2 cellular contexts compared by ENCODE assay signal in the genomic region with DNA sequence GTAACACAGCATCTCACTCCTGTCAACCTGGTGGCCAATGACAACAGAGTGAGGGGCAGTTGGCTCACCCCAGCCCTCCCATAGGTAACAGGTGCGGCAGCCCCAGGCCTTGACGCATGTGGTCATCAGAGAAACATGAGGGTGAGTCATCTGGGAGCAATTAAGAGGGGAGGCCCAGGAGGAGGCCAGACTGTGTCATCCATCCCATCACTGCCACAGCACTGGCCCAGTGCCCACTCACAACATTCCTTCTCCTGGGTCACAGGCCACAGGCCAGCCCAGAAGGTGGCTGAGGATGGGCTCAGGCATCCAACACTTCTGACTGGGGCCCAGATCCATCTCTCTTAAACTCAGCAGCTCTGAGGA.
TF ChIP-seq lines count a peak whose summit lies in the region.

No MANE protein-coding gene starts in this region.

TF ChIP-seq in HCT116, 20 proteins besides CTCF, POLR2A, EP300 and RAD21 (continued from another document):
- TF ChIP-seq, protein P1, sequence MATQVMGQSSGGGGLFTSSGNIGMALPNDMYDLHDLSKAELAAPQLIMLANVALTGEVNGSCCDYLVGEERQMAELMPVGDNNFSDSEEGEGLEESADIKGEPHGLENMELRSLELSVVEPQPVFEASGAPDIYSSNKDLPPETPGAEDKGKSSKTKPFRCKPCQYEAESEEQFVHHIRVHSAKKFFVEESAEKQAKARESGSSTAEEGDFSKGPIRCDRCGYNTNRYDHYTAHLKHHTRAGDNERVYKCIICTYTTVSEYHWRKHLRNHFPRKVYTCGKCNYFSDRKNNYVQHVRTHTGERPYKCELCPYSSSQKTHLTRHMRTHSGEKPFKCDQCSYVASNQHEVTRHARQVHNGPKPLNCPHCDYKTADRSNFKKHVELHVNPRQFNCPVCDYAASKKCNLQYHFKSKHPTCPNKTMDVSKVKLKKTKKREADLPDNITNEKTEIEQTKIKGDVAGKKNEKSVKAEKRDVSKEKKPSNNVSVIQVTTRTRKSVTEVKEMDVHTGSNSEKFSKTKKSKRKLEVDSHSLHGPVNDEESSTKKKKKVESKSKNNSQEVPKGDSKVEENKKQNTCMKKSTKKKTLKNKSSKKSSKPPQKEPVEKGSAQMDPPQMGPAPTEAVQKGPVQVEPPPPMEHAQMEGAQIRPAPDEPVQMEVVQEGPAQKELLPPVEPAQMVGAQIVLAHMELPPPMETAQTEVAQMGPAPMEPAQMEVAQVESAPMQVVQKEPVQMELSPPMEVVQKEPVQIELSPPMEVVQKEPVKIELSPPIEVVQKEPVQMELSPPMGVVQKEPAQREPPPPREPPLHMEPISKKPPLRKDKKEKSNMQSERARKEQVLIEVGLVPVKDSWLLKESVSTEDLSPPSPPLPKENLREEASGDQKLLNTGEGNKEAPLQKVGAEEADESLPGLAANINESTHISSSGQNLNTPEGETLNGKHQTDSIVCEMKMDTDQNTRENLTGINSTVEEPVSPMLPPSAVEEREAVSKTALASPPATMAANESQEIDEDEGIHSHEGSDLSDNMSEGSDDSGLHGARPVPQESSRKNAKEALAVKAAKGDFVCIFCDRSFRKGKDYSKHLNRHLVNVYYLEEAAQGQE (IDR thresholded peaks at IDR 0.05; ENCODE audit: low read depth): no peak
- TF ChIP-seq, protein P2, sequence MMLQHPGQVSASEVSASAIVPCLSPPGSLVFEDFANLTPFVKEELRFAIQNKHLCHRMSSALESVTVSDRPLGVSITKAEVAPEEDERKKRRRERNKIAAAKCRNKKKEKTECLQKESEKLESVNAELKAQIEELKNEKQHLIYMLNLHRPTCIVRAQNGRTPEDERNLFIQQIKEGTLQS (IDR thresholded peaks at IDR 0.05): no peak; the same call in 1 of the 2 replicates
- TF ChIP-seq SRF (IDR thresholded peaks at IDR 0.05; ENCODE audit: low read depth) (no peak), CEBPB (IDR thresholded peaks at IDR 0.05; ENCODE audit: low read depth) (peak; percentile 67), ZNF274 (IDR thresholded peaks at IDR 0.05; ENCODE audit: low read depth, low read length) (no peak), SIN3A (IDR thresholded peaks at IDR 0.05; ENCODE audit: low read depth) (peak; percentile 93), JUND (IDR thresholded peaks at IDR 0.05) (peak; percentile 96), EZH2 (IDR thresholded peaks at IDR 0.05) (no peak), SP1 (IDR thresholded peaks at IDR 0.05; ENCODE audit: low read depth) (peak; percentile 83), ELF1 (IDR thresholded peaks at IDR 0.05; ENCODE audit: borderline replicate concordance, low read depth) (no peak)

TF ChIP-seq in WTC11, 78 proteins besides CTCF, POLR2A, EP300 and RAD21 (continued from another document):
- TF ChIP-seq, protein P3, sequence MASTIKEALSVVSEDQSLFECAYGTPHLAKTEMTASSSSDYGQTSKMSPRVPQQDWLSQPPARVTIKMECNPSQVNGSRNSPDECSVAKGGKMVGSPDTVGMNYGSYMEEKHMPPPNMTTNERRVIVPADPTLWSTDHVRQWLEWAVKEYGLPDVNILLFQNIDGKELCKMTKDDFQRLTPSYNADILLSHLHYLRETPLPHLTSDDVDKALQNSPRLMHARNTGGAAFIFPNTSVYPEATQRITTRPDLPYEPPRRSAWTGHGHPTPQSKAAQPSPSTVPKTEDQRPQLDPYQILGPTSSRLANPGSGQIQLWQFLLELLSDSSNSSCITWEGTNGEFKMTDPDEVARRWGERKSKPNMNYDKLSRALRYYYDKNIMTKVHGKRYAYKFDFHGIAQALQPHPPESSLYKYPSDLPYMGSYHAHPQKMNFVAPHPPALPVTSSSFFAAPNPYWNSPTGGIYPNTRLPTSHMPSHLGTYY (CRISPR knock-in tag; IDR thresholded peaks at IDR 0.05): no peak
TF ChIP-seq in WTC11: peak in this region for 0.
